ENCODE assay signal across 2 cellular contexts in genomic region chr2:9217838-9218770, GRCh38.
TF ChIP-seq lines count a peak whose summit lies in the region.

No MANE protein-coding gene starts in this region.

TF ChIP-seq in GM23338, 12 proteins besides CTCF, POLR2A, EP300 and RAD21:
- no peak for TF ChIP-seq ZNF462 (CRISPR knock-in tag; IDR thresholded peaks at IDR 0.05)
- TF ChIP-seq ZNF331 (CRISPR knock-in tag; IDR thresholded peaks at IDR 0.05; ENCODE audit: low read depth), result no peak
- no peak for TF ChIP-seq EZH2 (IDR thresholded peaks at IDR 0.05; ENCODE audit: low read depth, unreplicated experiment)
- no peak for TF ChIP-seq ETS1 (IDR thresholded peaks at IDR 0.05)
- TF ChIP-seq ZNF114 (CRISPR knock-in tag; IDR thresholded peaks at IDR 0.05), result no peak
- peak; percentile 39; the same call in 1 of the 2 replicates for TF ChIP-seq NANOG (IDR thresholded peaks at IDR 0.05; ENCODE audit: borderline replicate concordance)
- no peak for TF ChIP-seq JUNB (IDR thresholded peaks at IDR 0.05; ENCODE audit: unreplicated experiment)
- no peak for TF ChIP-seq EZH2phosphoT487 (IDR thresholded peaks at IDR 0.05; ENCODE audit: unreplicated experiment)

TF ChIP-seq in H1, 55 proteins besides CTCF, POLR2A, EP300 and RAD21:
- TF ChIP-seq RFX5 (IDR thresholded peaks at IDR 0.05; ENCODE audit: borderline replicate concordance, low read depth, low read length) (no peak), ATF2 (IDR thresholded peaks at IDR 0.05; ENCODE audit: low read length) (no peak), SP1 (IDR thresholded peaks at IDR 0.05; ENCODE audit: low read depth, low read length) (0 out of 2 replicates have a peak, but pooled peaks have one; percentile 18), MAFK (IDR thresholded peaks at IDR 0.05; ENCODE audit: low read depth, low read length) (no peak), CHD2 (IDR thresholded peaks at IDR 0.05; ENCODE audit: low read length) (no peak), HDAC6 (IDR thresholded peaks at IDR 0.05; ENCODE audit: low read depth, low read length) (no peak), SP2 (IDR thresholded peaks at IDR 0.05; ENCODE audit: low read length) (no peak), BACH1 (IDR thresholded peaks at IDR 0.05; ENCODE audit: low read length) (no peak), SIRT6 (IDR thresholded peaks at IDR 0.05; ENCODE audit: low read length) (no peak), TAF1 (IDR thresholded peaks at IDR 0.05; ENCODE audit: low read depth, low read length) (no peak), ASH2L (IDR thresholded peaks at IDR 0.05; ENCODE audit: low read length) (no peak), TBP (IDR thresholded peaks at IDR 0.05; ENCODE audit: low read depth, low read length) (no peak), CHD1 (IDR thresholded peaks at IDR 0.05; ENCODE audit: low read depth, low read length) (no peak), SIN3A (conservative IDR thresholded peaks at IDR 0.05 in 1 of 2, IDR thresholded peaks at IDR 0.05 in 1 of 2; ENCODE audit: low read depth in 1 of 2, low read length in 2 of 2) (no peak), HDAC2 (IDR thresholded peaks at IDR 0.05; ENCODE audit: borderline replicate concordance in 1 of 2, low read depth in 2 of 2, low read length in 2 of 2) (0 out of 4 replicates have a peak, but pooled peaks of 1 of the 2 experiments have one; percentile 44), KDM5A (IDR thresholded peaks at IDR 0.05; ENCODE audit: low read length) (no peak), NANOG (IDR thresholded peaks at IDR 0.05; ENCODE audit: insufficient read depth, low read depth, low read length, poor library complexity, severe bottlenecking) (peak; percentile 93), TCF12 (IDR thresholded peaks at IDR 0.05; ENCODE audit: low read depth, low read length) (0 out of 2 replicates have a peak, but pooled peaks have one; percentile 61), POU5F1 (IDR thresholded peaks at IDR 0.05; ENCODE audit: low read depth, low read length) (no peak), CTBP2 (IDR thresholded peaks at IDR 0.05; ENCODE audit: borderline replicate concordance, insufficient read depth, insufficient read length, low read length) (no peak), SIX5 (IDR thresholded peaks at IDR 0.05; ENCODE audit: low read depth, low read length) (no peak), KDM1A (IDR thresholded peaks at IDR 0.05; ENCODE audit: borderline replicate concordance, low read length) (no peak), PHF8 (conservative IDR thresholded peaks at IDR 0.05; ENCODE audit: low read depth, low read length) (no peak), GABPA (IDR thresholded peaks at IDR 0.05; ENCODE audit: borderline replicate concordance, insufficient read depth, low read length) (no peak), USF2 (IDR thresholded peaks at IDR 0.05; ENCODE audit: low read length) (no peak), SAP30 (IDR thresholded peaks at IDR 0.05; ENCODE audit: insufficient read depth, insufficient replicate concordance, low read length) (no peak), E2F6 (IDR thresholded peaks at IDR 0.05) (no peak), EGR1 (IDR thresholded peaks at IDR 0.05; ENCODE audit: borderline replicate concordance, low read depth, low read length) (no peak), RXRA (IDR thresholded peaks at IDR 0.05; ENCODE audit: insufficient read depth, low read depth, low read length) (0 out of 2 replicates have a peak, but pooled peaks have one; percentile 5), CEBPB (IDR thresholded peaks at IDR 0.05; ENCODE audit: low read depth, low read length) (no peak), ZNF274 (IDR thresholded peaks at IDR 0.05; ENCODE audit: borderline replicate concordance, extremely low read depth, low read length) (no peak), CREB1 (IDR thresholded peaks at IDR 0.05) (no peak)
- TF ChIP-seq, protein P1, sequence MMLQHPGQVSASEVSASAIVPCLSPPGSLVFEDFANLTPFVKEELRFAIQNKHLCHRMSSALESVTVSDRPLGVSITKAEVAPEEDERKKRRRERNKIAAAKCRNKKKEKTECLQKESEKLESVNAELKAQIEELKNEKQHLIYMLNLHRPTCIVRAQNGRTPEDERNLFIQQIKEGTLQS (IDR thresholded peaks at IDR 0.05; ENCODE audit: insufficient read depth, low read depth, low read length), result no peak
